Comparison of ENCODE assay signal across 13 cellular contexts in the genomic region with DNA sequence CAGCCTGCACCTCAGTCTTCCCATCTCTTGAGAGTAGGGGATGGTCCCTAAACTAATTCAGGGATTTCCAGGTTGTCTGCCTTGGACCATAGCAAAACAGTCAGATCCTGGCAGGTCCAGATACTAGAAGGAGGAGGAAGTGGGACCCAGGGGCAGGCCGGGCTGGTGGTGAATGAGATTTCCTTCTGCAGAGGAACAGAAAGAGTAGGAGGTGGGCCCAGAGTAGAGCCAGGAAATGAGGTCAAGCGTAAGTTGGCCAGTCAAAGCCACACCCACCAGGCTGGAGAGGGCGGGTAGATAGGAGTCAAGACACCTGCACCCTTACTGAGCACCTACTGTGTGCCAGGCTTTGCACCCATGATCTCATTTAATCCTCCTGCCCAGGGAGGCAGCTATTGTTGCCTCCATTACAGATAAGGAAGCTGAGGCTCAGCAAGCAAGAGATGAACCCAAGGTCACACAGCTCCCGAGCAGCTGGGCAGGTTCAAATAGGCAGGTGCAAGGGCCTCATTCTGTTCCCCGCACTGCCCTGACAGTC. TPM values are rescaled to one million over a fixed set of nuclear protein-coding genes. Genes with fewer than 3 reads are reported as not detected.
A peak's percentile ranks its signal among the peaks of the same experiment; 100 is the strongest.
DNase-seq lines count a peak whose midpoint lies in the region; TF ChIP-seq lines count a peak whose summit lies in the region.
"Had no signal": no experiment of that assay in that cellular context is flagged by ENCODE, and none has a peak within 500 bp of the region (broad histone marks: within the 10 kb centered on the region; RNA-seq: fewer than 3 reads in every experiment).

No MANE protein-coding gene starts in this region.

- no peak overlapping the region for H2AFZ ChIP-seq in hepatocyte

- H3K9me2 ChIP-seq in hepatocyte (replicated peaks; ENCODE audit: insufficient read depth): no peaks in the 10 kb centered on the region

- H3K27ac ChIP-seq in esophagus (ENCODE audit: low read depth in 2 of 2, low read length in 1 of 2): peak overlapping the region; percentile 11 to 32
- peak overlapping the region in 4 of 8 donors; percentile 63 to 78 (median 69) for H3K27ac ChIP-seq in spleen
- H3K27ac ChIP-seq in hepatocyte: no peak overlapping the region
- H3K27ac ChIP-seq: SK-N-MC had no signal

- no peaks in the 10 kb centered on the region for H3K9me3 ChIP-seq in esophagus (ENCODE audit: control insufficient read depth in 2 of 2, insufficient read depth in 1 of 2, low read depth in 1 of 2, low read length in 1 of 2)
- H3K9me3 ChIP-seq in spleen: no peaks in the 10 kb centered on the region
- no peaks in the 10 kb centered on the region for H3K9me3 ChIP-seq in hepatocyte (ENCODE audit: low read depth)

- no peaks in the 10 kb centered on the region for H3K79me2 ChIP-seq in hepatocyte

- H4K20me1 ChIP-seq in hepatocyte (ENCODE audit: insufficient read depth, poor library complexity, severe bottlenecking): no peaks in the 10 kb centered on the region

- TF ChIP-seq CTCF in GM20000 (IDR thresholded peaks at IDR 0.05; ENCODE audit: extremely low read depth, missing control alignments) (no peak), spleen (IDR thresholded peaks at IDR 0.05 in 8 of 11, conservative IDR thresholded peaks at IDR 0.05 in 3 of 11) (no peak), chondrocyte (IDR thresholded peaks at IDR 0.05) (no peak), hepatocyte (IDR thresholded peaks at IDR 0.05; ENCODE audit: poor library complexity) (no peak)

- no peak for TF ChIP-seq POLR2A in spleen (IDR thresholded peaks at IDR 0.05)

- H3K27me3 ChIP-seq in esophagus (ENCODE audit: control insufficient read depth in 1 of 2, insufficient read depth in 2 of 2, low read length in 2 of 2) (no peaks in the 10 kb centered on the region), spleen (replicated peaks in 1 of 7) (peaks cover 0 to 23% (median 0%) of the 10 kb centered on the region in 7 donors), hepatocyte (no peaks in the 10 kb centered on the region)

- H3K4me2 ChIP-seq in hepatocyte: no peak overlapping the region

- no peak overlapping the region for H3K4me3 ChIP-seq in esophagus (ENCODE audit: low read depth in 1 of 2, low read length in 2 of 2)
- H3K4me3 ChIP-seq in spleen: peak overlapping the region in 4 of 8 donors; percentile 32 to 66 (median 40)
- no peak overlapping the region for H3K4me3 ChIP-seq in hepatocyte
- H3K4me3 ChIP-seq: SK-N-MC had no signal

- H3K9me3 Mint-ChIP-seq in chondrocyte (ENCODE audit: low read depth): no peaks in the 10 kb centered on the region
- H3K9me3 Mint-ChIP-seq: activated naive CD8-positive, alpha-beta T cell treated with anti-CD3 and anti-CD28 coated beads for 36 hours had no signal

- H3K4me3 Mint-ChIP-seq in chondrocyte (ENCODE audit: unreplicated experiment): no peak overlapping the region
- H3K4me3 Mint-ChIP-seq: activated naive CD8-positive, alpha-beta T cell treated with anti-CD3 and anti-CD28 coated beads for 36 hours; naive B cell had no signal

- H3K27me3 Mint-ChIP-seq in chondrocyte (ENCODE audit: low read depth): no peaks in the 10 kb centered on the region

- no peaks in the 10 kb centered on the region for H3K36me3 Mint-ChIP-seq in chondrocyte (ENCODE audit: low read depth)
- H3K36me3 Mint-ChIP-seq: activated naive CD8-positive, alpha-beta T cell treated with anti-CD3 and anti-CD28 coated beads for 36 hours had no signal

- no peak overlapping the region for H3K27ac Mint-ChIP-seq in chondrocyte (ENCODE audit: unreplicated experiment)
- H3K27ac Mint-ChIP-seq: activated naive CD8-positive, alpha-beta T cell treated with anti-CD3 and anti-CD28 coated beads for 36 hours; naive B cell had no signal

- peaks cover 14% of the 10 kb centered on the region for H3K4me1 Mint-ChIP-seq in chondrocyte (ENCODE audit: low read depth)

- H3K4me1 ChIP-seq in esophagus (ENCODE audit: control insufficient read depth in 2 of 2, insufficient read depth in 2 of 2, low read length in 1 of 2): peaks cover 0 to 20% of the 10 kb centered on the region in 2 donors
- H3K4me1 ChIP-seq in spleen: peaks cover 0 to 71% (median 54%) of the 10 kb centered on the region in 6 donors
- H3K4me1 ChIP-seq in hepatocyte (ENCODE audit: insufficient read depth): no peaks in the 10 kb centered on the region

- peak; percentile 41 for DNase-seq in GM20000 (ENCODE audit: low spot score)
- DNase-seq in NOMO-1 (lab: John Stamatoyannopoulos, UW; ENCODE audit: unreplicated experiment in 2 of 2): peak; percentile 60 to 66
- peak; percentile 80 for DNase-seq in spleen
- DNase-seq in NCI-H1105 (lab: John Stamatoyannopoulos, UW): no peak
- no peak for DNase-seq in NCI-H146 (lab: John Stamatoyannopoulos, UW)
- DNase-seq in chondrocyte (ENCODE audit: low spot score): no peak
- no peak for DNase-seq in hepatocyte (ENCODE audit: low spot score)
- DNase-seq: activated naive CD8-positive, alpha-beta T cell treated with anti-CD3 and anti-CD28 coated beads for 36 hours; naive B cell; NCI-H2081; stimulated activated naive CD4-positive, alpha-beta T cell treated with Interleukin-2 at 50 U/mL for 16 hours had no signal

- WGBS in esophagus, 2 donors: 72 to 76% methylated on average over 5 of the region's 5 CpGs
- WGBS in spleen, 5 donors: 35 to 60% (median 46%) methylated on average over 5 of the region's 5 CpGs
- WGBS in hepatocyte (ENCODE audit: low lambda C conversion rate, missing lambda C conversion rate): 86% methylated on average over 5 of the region's 5 CpGs

- intact Hi-C loops in spleen (cut with DNase I; ENCODE audit: low total_unique reads): no loop called here

- H3K36me3 ChIP-seq in esophagus (ENCODE audit: control insufficient read depth in 2 of 2, insufficient read depth in 2 of 2, low read length in 1 of 2) (no peaks in the 10 kb centered on the region), spleen (no peaks in the 10 kb centered on the region), hepatocyte (replicated peaks; ENCODE audit: insufficient read depth, low read depth) (no peaks in the 10 kb centered on the region)

RNA-seq across cellular contexts. Expression of a gene that starts 2.6 kb away (rescaled TPM):
- polyA plus RNA-seq in esophagus (1 to 10 TPM; 2.8 to 5.7 TPM), spleen (10 to 100 TPM in 1 of 3 donors, 1 to 10 TPM in 2; 6.7 to 12.6 (median 8.9) TPM), hepatocyte (0.88 and 1.2 TPM in 2 replicates)
- total RNA-seq in spleen (10 to 100 TPM; 33.2 to 62.7 (median 46.6) TPM), chondrocyte (not detected in 3 replicates), hepatocyte (2.2 and 2.6 TPM in 2 replicates)
- total RNA-seq: activated naive CD8-positive, alpha-beta T cell treated with anti-CD3 and anti-CD28 coated beads for 36 hours had no signal

RNA-seq across cellular contexts. Expression of a gene that starts 58.0 kb away (rescaled TPM):
- polyA plus RNA-seq in esophagus: under 1 TPM; 0.40 to 0.73 TPM
- total RNA-seq in spleen: under 1 TPM in 4 of 7 donors, not detected in 3; 0.21 to 0.68 (median 0.45) TPM
- under 1 TPM; 0.30 to 0.42 (median 0.30) TPM for polyA plus RNA-seq in spleen
- total RNA-seq in chondrocyte: 3.1 to 4.1 TPM (median 3.7 TPM) in 3 replicates
- total RNA-seq in hepatocyte: 0.63 and 0.68 TPM in 2 replicates
- polyA plus RNA-seq in hepatocyte: 1.3 and 1.8 TPM in 2 replicates
- total RNA-seq: activated naive CD8-positive, alpha-beta T cell treated with anti-CD3 and anti-CD28 coated beads for 36 hours had no signal

Comparison
In these comparisons a context has a peak if more than half of its experiments do, and no peak if none do; other contexts are left out.
1. DNase-seq: peak in GM20000 (single experiment), NOMO-1 (2 of 2) and spleen (single experiment); none in NCI-H1105 (single experiment), NCI-H146 (single experiment), chondrocyte (single experiment) and hepatocyte (single experiment).